In the genomic region with DNA sequence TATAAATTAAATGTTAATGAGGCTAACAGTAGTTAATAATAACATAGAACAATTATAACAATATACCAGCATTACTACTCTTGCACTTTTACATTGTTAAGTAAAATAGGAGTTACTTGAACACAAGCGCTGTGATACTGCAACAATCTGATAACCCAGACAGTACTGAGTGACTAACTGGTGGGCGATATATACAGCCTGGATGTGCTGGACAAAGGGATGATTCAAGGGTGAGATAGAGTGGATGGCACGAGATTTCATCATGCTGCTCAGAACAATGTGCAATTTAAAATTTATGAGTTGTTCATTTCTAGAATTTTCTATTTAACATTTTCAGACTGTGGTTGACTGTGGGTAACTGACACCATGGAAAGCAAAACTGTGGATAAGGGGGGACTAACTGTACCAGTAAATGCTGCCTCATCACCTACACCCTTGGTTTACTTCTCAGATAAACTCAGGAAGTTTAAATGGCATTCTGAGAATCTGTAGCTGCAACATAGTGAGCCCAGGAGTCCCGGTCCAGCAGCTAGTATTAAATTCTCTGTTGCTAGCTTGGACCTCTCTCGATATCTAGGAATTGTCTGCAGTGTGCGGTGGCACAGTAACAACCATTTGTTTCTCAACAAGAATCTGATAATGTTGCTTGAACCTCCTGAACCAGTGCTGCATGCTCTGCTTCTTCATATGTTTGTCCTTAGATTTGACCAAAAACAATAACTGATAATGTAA, we compare ENCODE assay signal across 7 cellular contexts.
A peak's percentile ranks its signal among the peaks of the same experiment; 100 is the strongest.
DNase-seq lines count a peak whose midpoint lies in the region; ATAC-seq and TF ChIP-seq lines count a peak whose summit lies in the region.
"Not testable (repeated sequence)": the region's sequence is repeated elsewhere in the genome, so short reads cannot be mapped to it uniquely, and the experiment has no call there.

No MANE protein-coding gene starts in this region.

- not testable (repeated sequence) for H3K9me3 Mint-ChIP-seq in activated CD4-positive, alpha-beta T cell treated with anti-CD3 and anti-CD28 coated beads for 36 hours (ENCODE audit: low read depth); activated T-cell treated with anti-CD3 and anti-CD28 coated beads, Interleukin-2, amount 50 U/mL, for 72 hours; activated naive CD8-positive, alpha-beta T cell treated with anti-CD3 and anti-CD28 coated beads, Interleukin-2, amount 50 U/mL, for 24 hours; natural killer cell treated with Interleukin-12 subunit alpha and Interleukin-12 subunit beta and Interleukin-15 and Interleukin-18, amount 100 ng/mL, for 72 hours; stimulated activated effector memory CD8-positive, alpha-beta T cell treated with anti-CD3 and anti-CD28 coated beads, Interleukin-12 subunit alpha, Interleukin-12 subunit beta, amount 100 ng/mL, for 72 hours

- intact Hi-C loops in PC-3 (cut with micrococcal nuclease); activated CD4-positive, alpha-beta T cell treated with anti-CD3 and anti-CD28 coated beads for 36 hours (cut with DNase I, micrococcal nuclease); Right ventricle myocardium superior (cut with DNase I): not testable (repeated sequence)

- BruUV-seq in PC-3 (replicated peaks; lab: Mats Ljungman, UMichigan), result not testable (repeated sequence)

- H3K9me3 ChIP-seq in PC-3 (ENCODE audit: low read length), result not testable (repeated sequence)

- H3K79me2 ChIP-seq in PC-3 (ENCODE audit: low read length), result not testable (repeated sequence)

- not testable (repeated sequence) for H3K4me3 ChIP-seq in PC-3 (ENCODE audit: low read length)

- H3K27ac Mint-ChIP-seq in activated CD4-positive, alpha-beta T cell treated with anti-CD3 and anti-CD28 coated beads for 36 hours; activated T-cell treated with anti-CD3 and anti-CD28 coated beads, Interleukin-2, amount 50 U/mL, for 72 hours; activated naive CD8-positive, alpha-beta T cell treated with anti-CD3 and anti-CD28 coated beads, Interleukin-2, amount 50 U/mL, for 24 hours; natural killer cell treated with Interleukin-12 subunit alpha and Interleukin-12 subunit beta and Interleukin-15 and Interleukin-18, amount 100 ng/mL, for 72 hours; stimulated activated effector memory CD8-positive, alpha-beta T cell treated with anti-CD3 and anti-CD28 coated beads, Interleukin-12 subunit alpha, Interleukin-12 subunit beta, amount 100 ng/mL, for 72 hours: not testable (repeated sequence)

- not testable (repeated sequence) for H3K9me2 ChIP-seq in PC-3 (replicated peaks; ENCODE audit: low read length)

- not testable (repeated sequence) for H3K36me3 Mint-ChIP-seq in activated CD4-positive, alpha-beta T cell treated with anti-CD3 and anti-CD28 coated beads for 36 hours (ENCODE audit: low read depth); activated T-cell treated with anti-CD3 and anti-CD28 coated beads, Interleukin-2, amount 50 U/mL, for 72 hours (ENCODE audit: insufficient read depth in 2 of 2); activated naive CD8-positive, alpha-beta T cell treated with anti-CD3 and anti-CD28 coated beads, Interleukin-2, amount 50 U/mL, for 24 hours (ENCODE audit: low read depth); natural killer cell treated with Interleukin-12 subunit alpha and Interleukin-12 subunit beta and Interleukin-15 and Interleukin-18, amount 100 ng/mL, for 72 hours; stimulated activated effector memory CD8-positive, alpha-beta T cell treated with anti-CD3 and anti-CD28 coated beads, Interleukin-12 subunit alpha, Interleukin-12 subunit beta, amount 100 ng/mL, for 72 hours

- H3K9ac ChIP-seq in PC-3 (ENCODE audit: low read length), result not testable (repeated sequence)

- H3K4me1 ChIP-seq in PC-3 (ENCODE audit: insufficient read depth, low read length), result not testable (repeated sequence)

- ATAC-seq in PC-3, result peak; percentile 54; the same call in 1 of the 2 replicates
- ATAC-seq in activated CD4-positive, alpha-beta T cell treated with anti-CD3 and anti-CD28 coated beads for 36 hours, result peak; percentile 92
- ATAC-seq in activated T-cell treated with anti-CD3 and anti-CD28 coated beads, Interleukin-2, amount 50 U/mL, for 72 hours (replicated peaks in 1 of 2), result peak; percentile 98
- peak; percentile 65 for ATAC-seq in activated naive CD8-positive, alpha-beta T cell treated with anti-CD3 and anti-CD28 coated beads, Interleukin-2, amount 50 U/mL, for 24 hours
- ATAC-seq in Right ventricle myocardium superior (ENCODE audit: poor library complexity), result peak; percentile 36
- ATAC-seq in natural killer cell treated with Interleukin-12 subunit alpha and Interleukin-12 subunit beta and Interleukin-15 and Interleukin-18, amount 100 ng/mL, for 72 hours, result peak; percentile 56 to 61
- peak; percentile 93 for ATAC-seq in stimulated activated effector memory CD8-positive, alpha-beta T cell treated with anti-CD3 and anti-CD28 coated beads, Interleukin-12 subunit alpha, Interleukin-12 subunit beta, amount 100 ng/mL, for 72 hours

- H3K4me3 Mint-ChIP-seq in activated CD4-positive, alpha-beta T cell treated with anti-CD3 and anti-CD28 coated beads for 36 hours; activated T-cell treated with anti-CD3 and anti-CD28 coated beads, Interleukin-2, amount 50 U/mL, for 72 hours; activated naive CD8-positive, alpha-beta T cell treated with anti-CD3 and anti-CD28 coated beads, Interleukin-2, amount 50 U/mL, for 24 hours; natural killer cell treated with Interleukin-12 subunit alpha and Interleukin-12 subunit beta and Interleukin-15 and Interleukin-18, amount 100 ng/mL, for 72 hours; stimulated activated effector memory CD8-positive, alpha-beta T cell treated with anti-CD3 and anti-CD28 coated beads, Interleukin-12 subunit alpha, Interleukin-12 subunit beta, amount 100 ng/mL, for 72 hours: not testable (repeated sequence)

- H3K27me3 ChIP-seq in PC-3 (ENCODE audit: low read length), result not testable (repeated sequence)

- not testable (repeated sequence) for H3F3A ChIP-seq in PC-3 (ENCODE audit: low read length, unreplicated experiment)

- not testable (repeated sequence) for H3K36me3 ChIP-seq in PC-3 (ENCODE audit: low read depth, low read length)

- H3K27me3 Mint-ChIP-seq in activated CD4-positive, alpha-beta T cell treated with anti-CD3 and anti-CD28 coated beads for 36 hours; activated T-cell treated with anti-CD3 and anti-CD28 coated beads, Interleukin-2, amount 50 U/mL, for 72 hours (ENCODE audit: low read depth); activated naive CD8-positive, alpha-beta T cell treated with anti-CD3 and anti-CD28 coated beads, Interleukin-2, amount 50 U/mL, for 24 hours; natural killer cell treated with Interleukin-12 subunit alpha and Interleukin-12 subunit beta and Interleukin-15 and Interleukin-18, amount 100 ng/mL, for 72 hours: not testable (repeated sequence)

- POLR2A ChIA-PET in PC-3 (lab: Charles Lee; ENCODE audit: unreplicated experiment); activated CD4-positive, alpha-beta T cell treated with anti-CD3 and anti-CD28 coated beads for 36 hours (lab: Charles Lee): not testable (repeated sequence)

- H3K4me2 ChIP-seq in PC-3 (ENCODE audit: low read length), result not testable (repeated sequence)

- CTCF ChIA-PET in PC-3 (lab: Charles Lee); activated CD4-positive, alpha-beta T cell treated with anti-CD3 and anti-CD28 coated beads for 36 hours (lab: Charles Lee): not testable (repeated sequence)

- not testable (repeated sequence) for TF ChIP-seq CTCF in PC-3 (conservative IDR thresholded peaks at IDR 0.05; ENCODE audit: low read depth, low read length)

- H3K27ac ChIP-seq in PC-3 (ENCODE audit: low read length), result not testable (repeated sequence)

- not testable (repeated sequence) for H3K4me1 Mint-ChIP-seq in activated CD4-positive, alpha-beta T cell treated with anti-CD3 and anti-CD28 coated beads for 36 hours; activated T-cell treated with anti-CD3 and anti-CD28 coated beads, Interleukin-2, amount 50 U/mL, for 72 hours (ENCODE audit: low read depth); activated naive CD8-positive, alpha-beta T cell treated with anti-CD3 and anti-CD28 coated beads, Interleukin-2, amount 50 U/mL, for 24 hours; natural killer cell treated with Interleukin-12 subunit alpha and Interleukin-12 subunit beta and Interleukin-15 and Interleukin-18, amount 100 ng/mL, for 72 hours (ENCODE audit: low read depth in 2 of 2); stimulated activated effector memory CD8-positive, alpha-beta T cell treated with anti-CD3 and anti-CD28 coated beads, Interleukin-12 subunit alpha, Interleukin-12 subunit beta, amount 100 ng/mL, for 72 hours

- H2AFZ ChIP-seq in PC-3 (ENCODE audit: low read length), result not testable (repeated sequence)

- not testable (repeated sequence) for DNase-seq in PC-3; activated CD4-positive, alpha-beta T cell treated with anti-CD3 and anti-CD28 coated beads for 36 hours; activated T-cell treated with anti-CD3 and anti-CD28 coated beads, Interleukin-2, amount 50 U/mL, for 72 hours; activated naive CD8-positive, alpha-beta T cell treated with anti-CD3 and anti-CD28 coated beads, Interleukin-2, amount 50 U/mL, for 24 hours; Right ventricle myocardium superior; natural killer cell treated with Interleukin-12 subunit alpha and Interleukin-12 subunit beta and Interleukin-15 and Interleukin-18, amount 100 ng/mL, for 72 hours (ENCODE audit: low spot score); stimulated activated effector memory CD8-positive, alpha-beta T cell treated with anti-CD3 and anti-CD28 coated beads, Interleukin-12 subunit alpha, Interleukin-12 subunit beta, amount 100 ng/mL, for 72 hours (ENCODE audit: low spot score in 2 of 2)

- H4K20me1 ChIP-seq in PC-3 (ENCODE audit: low read length), result not testable (repeated sequence)

Comparison
In these comparisons a context has a peak if more than half of its experiments do, and no peak if none do; other contexts are left out.
1. ATAC-seq: peak in every context shown above with its lines; median percentile 98 in activated T-cell treated with anti-CD3 and anti-CD28 coated beads, Interleukin-2, amount 50 U/mL, for 72 hours; 93 in stimulated activated effector memory CD8-positive, alpha-beta T cell treated with anti-CD3 and anti-CD28 coated beads, Interleukin-12 subunit alpha, Interleukin-12 subunit beta, amount 100 ng/mL, for 72 hours; 92 in activated CD4-positive, alpha-beta T cell treated with anti-CD3 and anti-CD28 coated beads for 36 hours; 65 in activated naive CD8-positive, alpha-beta T cell treated with anti-CD3 and anti-CD28 coated beads, Interleukin-2, amount 50 U/mL, for 24 hours; 58 in natural killer cell treated with Interleukin-12 subunit alpha and Interleukin-12 subunit beta and Interleukin-15 and Interleukin-18, amount 100 ng/mL, for 72 hours; 54 in PC-3; 36 in Right ventricle myocardium superior.